Comparison of ENCODE assay signal across 25 cellular contexts in the genomic region with DNA sequence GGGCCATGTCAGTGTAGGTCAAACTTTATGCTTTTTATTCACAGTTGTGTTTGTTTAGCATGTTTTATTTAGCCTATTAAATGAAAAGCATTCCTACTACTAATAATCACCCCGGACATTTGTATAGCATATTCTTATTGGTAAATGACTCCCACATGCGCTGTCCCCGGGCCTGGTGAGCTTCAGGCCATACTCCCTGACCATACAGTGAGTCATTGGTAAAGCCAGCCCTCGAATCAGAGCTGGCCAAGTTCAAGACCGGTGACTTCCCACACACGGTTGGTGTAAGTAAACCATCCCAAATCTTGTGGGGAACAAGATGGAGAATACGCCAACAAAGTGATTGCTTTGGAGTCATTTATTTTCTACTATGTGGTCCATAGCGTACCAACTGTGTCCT.
DNase-seq lines count a peak whose midpoint lies in the region; ATAC-seq and TF ChIP-seq lines count a peak whose summit lies in the region.
"Had no signal": no experiment of that assay in that cellular context is flagged by ENCODE, and none has a peak within 500 bp of the region (broad histone marks: within the 10 kb centered on the region; RNA-seq: fewer than 3 reads in every experiment).

No MANE protein-coding gene starts in this region.

- TF ChIP-seq POLR2A in esophagus muscularis mucosa (IDR thresholded peaks at IDR 0.05; ENCODE audit: low read depth), result no peak

- no peak overlapping the region for H2BK12ac ChIP-seq in trophoblast cell (ENCODE audit: low read length)

- H3K23ac ChIP-seq in trophoblast cell (ENCODE audit: low read length), result no peak overlapping the region

- CTCF ChIA-PET in Panc1 (lab: Charles Lee), result no interaction called here

- H3K9ac ChIP-seq in trophoblast cell (ENCODE audit: low read length), result no peak overlapping the region

- DNase-seq in EH (ENCODE audit: low read depth) (peak; percentile 92), Panc1 (ENCODE audit: low read depth, low spot score) (peak; percentile 64), esophagus muscularis mucosa (ENCODE audit: extremely low spot score) (peak; percentile 75), trophoblast cell (peak; percentile 35 to 54), globus pallidus (ENCODE audit: low spot score) (no peak), substantia nigra (lab: John Stamatoyannopoulos, UW) (no peak)
- no peak for DNase-seq in activated CD8-positive, alpha-beta memory T cell treated with anti-CD3 and anti-CD28 coated beads, Interleukin-2, amount 50 U/mL, for 48 hours
- no peak for DNase-seq in stimulated activated naive CD4-positive, alpha-beta T cell (lab: John Stamatoyannopoulos, UW)
- DNase-seq: ACHN; activated naive CD4-positive, alpha-beta T cell treated with anti-CD3 and anti-CD28 coated beads for 36 hours; amniotic stem cell; Calu3; colonic mucosa; DMS79 treated with DMSO at 0.1 percent for 48 hours; effector CD8-positive, alpha-beta T cell; Karpas-422; MV-4-11; naive B cell; NCI-H146; NCI-H2107; NCI-H446; nucleus accumbens; transverse colon had no signal

- no peak overlapping the region for H2BK120ac ChIP-seq in trophoblast cell (ENCODE audit: insufficient read depth, low read length, poor library complexity)

- peaks cover under 1% of the 10 kb centered on the region; the same call in 1 of the 2 replicates for H3K4me1 ChIP-seq in Panc1 (ENCODE audit: control insufficient read depth, insufficient read depth, low read length)
- peaks cover 0 to 4% (median 1%) of the 10 kb centered on the region in 4 donors for H3K4me1 ChIP-seq in esophagus muscularis mucosa
- peaks cover 3 to 5% of the 10 kb centered on the region in 2 experiments for H3K4me1 ChIP-seq in trophoblast cell (ENCODE audit: control insufficient read depth in 1 of 2, insufficient read depth in 2 of 2, low read length in 2 of 2)
- H3K4me1 ChIP-seq: colonic mucosa had no signal

- H3K27ac ChIP-seq in Panc1 (ENCODE audit: low read length) (peak overlapping the region; percentile 36; the same call in 1 of the 2 replicates), esophagus muscularis mucosa (replicated peaks in 1 of 4) (no peak overlapping the region), trophoblast cell (ENCODE audit: low read depth, low read length) (no peak overlapping the region), substantia nigra (ENCODE audit: low read depth, low read length, poor library complexity, severe bottlenecking) (no peak overlapping the region)
- H3K27ac ChIP-seq: colonic mucosa, skin epidermis, transverse colon had no signal

- TF ChIP-seq CTCF in Panc1 (IDR thresholded peaks at IDR 0.05), result no peak
- no peak for TF ChIP-seq CTCF in esophagus muscularis mucosa (IDR thresholded peaks at IDR 0.05)

- POLR2A ChIA-PET in Panc1 (lab: Charles Lee), result no interaction called here

- H3K79me2 ChIP-seq in trophoblast cell (ENCODE audit: control insufficient read depth, insufficient read depth, low read length, poor library complexity), result no peaks in the 10 kb centered on the region

- H3K9me3 ChIP-seq in Panc1 (ENCODE audit: control insufficient read depth, insufficient read depth, low read depth, low read length), result no peaks in the 10 kb centered on the region
- H3K9me3 ChIP-seq in esophagus muscularis mucosa, result no peaks in the 10 kb centered on the region
- no peaks in the 10 kb centered on the region for H3K9me3 ChIP-seq in trophoblast cell (ENCODE audit: insufficient read depth, low read depth, low read length)
- H3K9me3 ChIP-seq: colonic mucosa, transverse colon had no signal

- H3K14ac ChIP-seq in trophoblast cell (ENCODE audit: low read length), result no peak overlapping the region

- no peak overlapping the region for H4K91ac ChIP-seq in trophoblast cell (ENCODE audit: low read depth, low read length)

- no peak overlapping the region for H4K8ac ChIP-seq in trophoblast cell (ENCODE audit: low read depth, low read length)

- no peak overlapping the region for H2AFZ ChIP-seq in trophoblast cell (ENCODE audit: insufficient read depth, low read length, poor library complexity)

- H3K4me2 ChIP-seq in trophoblast cell (ENCODE audit: low read length), result no peak overlapping the region

- H2BK5ac ChIP-seq in trophoblast cell (ENCODE audit: low read depth, low read length, poor library complexity), result no peak overlapping the region

- intact Hi-C loops in Panc1 (cut with micrococcal nuclease; ENCODE audit: unreplicated experiment), result no loop called here
- intact Hi-C loops in esophagus muscularis mucosa (cut with DNase I), result loop anchor here (5.0 kb wide), 1 partner anchor 671 kb away; no protein-coding TSS in a partner anchor

- BruUV-seq in Panc1 (replicated peaks; lab: Mats Ljungman, UMichigan), result no TSS peak

- in situ Hi-C loops in Panc1 (cut with HindIII; ENCODE audit: low pct_unique_long_range_greater_than_20kb, low sequenced_read_pairs), result no loop called here

- H3K36me3 ChIP-seq in Panc1 (ENCODE audit: control insufficient read depth, insufficient read depth, low read length) (no peaks in the 10 kb centered on the region), esophagus muscularis mucosa (no peaks in the 10 kb centered on the region), trophoblast cell (ENCODE audit: control insufficient read depth in 1 of 2, insufficient read depth in 2 of 2, low read length in 2 of 2) (peaks cover 0 to 2% of the 10 kb centered on the region in 2 experiments)
- H3K36me3 ChIP-seq: colonic mucosa, transverse colon had no signal

- TF ChIP-seq EP300 in esophagus muscularis mucosa (IDR thresholded peaks at IDR 0.05), result no peak

- no peak overlapping the region for H3K4me3 ChIP-seq in Panc1 (ENCODE audit: low read depth in 2 of 2, low read length in 2 of 2)
- H3K4me3 ChIP-seq in esophagus muscularis mucosa, result no peak overlapping the region
- H3K4me3 ChIP-seq in trophoblast cell (ENCODE audit: low read depth, low read length), result no peak overlapping the region
- H3K4me3 ChIP-seq: colonic mucosa, skin epidermis, transverse colon had no signal

- 90% methylated on average over 8 of the region's 8 CpGs for whole genome bisulfite sequencing in esophagus muscularis mucosa
- no CpG with 5 or more reads among the region's 8 CpGs for WGBS in trophoblast cell (ENCODE audit: extremely low coverage, insufficient coverage, insufficient read length)

- H3K27me3 ChIP-seq in Panc1 (ENCODE audit: control insufficient read depth, insufficient read depth, low read length) (no peaks in the 10 kb centered on the region), esophagus muscularis mucosa (no peaks in the 10 kb centered on the region), trophoblast cell (ENCODE audit: insufficient read depth, low read length) (no peaks in the 10 kb centered on the region)
- H3K27me3 ChIP-seq: colonic mucosa, transverse colon had no signal

- no peak overlapping the region for H3K4ac ChIP-seq in trophoblast cell (ENCODE audit: low read depth, low read length)

- peak; percentile 91 for ATAC-seq in Panc1
- ATAC-seq: Right ventricle myocardium inferior had no signal

- H3K18ac ChIP-seq in trophoblast cell (ENCODE audit: low read length), result no peak overlapping the region

- no peak overlapping the region for H2AK5ac ChIP-seq in trophoblast cell (ENCODE audit: low read length)

- peaks cover 1% of the 10 kb centered on the region for H3K79me1 ChIP-seq in trophoblast cell (ENCODE audit: low read length)

- H4K12ac ChIP-seq in trophoblast cell (ENCODE audit: low read depth, low read length), result no peak overlapping the region

Comparison
In these comparisons a context has a peak if more than half of its experiments do, and no peak if none do; other contexts are left out.
1. DNase-seq: peak in EH (single experiment), Panc1 (single experiment), esophagus muscularis mucosa (single experiment) and trophoblast cell (2 of 2); none in activated CD8-positive, alpha-beta memory T cell treated with anti-CD3 and anti-CD28 coated beads, Interleukin-2, amount 50 U/mL, for 48 hours (single experiment), globus pallidus (single experiment), stimulated activated naive CD4-positive, alpha-beta T cell (0 of 6) and substantia nigra (0 of 49).